ENCODE assay signal across 9 cellular contexts in the genomic region with DNA sequence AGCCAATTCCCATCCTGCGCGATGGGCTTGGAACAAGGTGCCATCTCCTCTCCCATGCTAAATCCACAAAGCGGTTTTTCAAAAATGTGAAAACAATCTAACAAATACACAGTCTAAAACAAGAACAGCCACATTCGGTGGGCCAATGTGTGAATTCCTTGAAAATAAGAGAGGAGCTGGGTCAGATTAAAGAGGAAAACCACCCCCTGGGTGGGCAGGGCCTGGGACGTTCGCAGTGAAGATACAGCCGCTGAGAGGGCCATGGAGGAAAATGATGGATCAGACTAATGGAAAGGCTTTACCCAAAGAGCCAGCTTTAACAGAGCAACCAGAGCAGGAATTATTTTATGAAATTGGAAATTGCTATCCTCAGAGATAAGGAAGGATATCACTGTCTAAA. TPM values are rescaled to one million over a fixed set of nuclear protein-coding genes. Genes with fewer than 3 reads are reported as not detected.
"Had no signal": no experiment of that assay in that cellular context is flagged by ENCODE, and none has a peak within 500 bp of the region (broad histone marks: within the 10 kb centered on the region; RNA-seq: fewer than 3 reads in every experiment).

No MANE protein-coding gene starts in this region.

- H3K27ac ChIP-seq: HL-60 had no signal

- H3K4me3 Mint-ChIP-seq: IgD-negative memory B cell had no signal

- H3K27me3 Mint-ChIP-seq: IgD-negative memory B cell had no signal

- ATAC-seq: HepG2, K562 had no signal

- H3K4me3 ChIP-seq: K562 had no signal

- DNase-seq: IMR-90, KBM-7, KG1 had no signal

- H3K4me1 Mint-ChIP-seq: IgD-negative memory B cell had no signal

- H3K9me3 Mint-ChIP-seq: IgD-negative memory B cell had no signal

- H3K27ac Mint-ChIP-seq: IgD-negative memory B cell had no signal

RNA-seq across cellular contexts. Expression of a gene that starts 27.4 kb away (rescaled TPM):
- total RNA-seq: HepG2, HT-29, HT1080, IMR-90, K562 had no signal
